In genomic region chr19:42129399-42130253, GRCh38 we compare ENCODE assay signal across 8 cellular contexts. TPM values are rescaled to one million over a fixed set of nuclear protein-coding genes. Genes with fewer than 3 reads are reported as not detected.
DNase-seq lines count a peak whose midpoint lies in the region; ATAC-seq and TF ChIP-seq lines count a peak whose summit lies in the region.

No MANE protein-coding gene starts in this region.

- intact Hi-C loops in posterior vena cava (cut with DNase I): loop anchor here (5.0 to 10.0 kb wide), 2 partner anchors 53 to 195 kb away; partner anchors contain the start of gene MEGF8 (in 2 of the 2)

- H3K4me3 Mint-ChIP-seq in IgD-negative memory B cell: peak overlapping the region; percentile 84 to 99 (median 94)
- peak overlapping the region; percentile 74 for H3K4me3 Mint-ChIP-seq in central memory CD8-positive, alpha-beta T cell

- H3K4me1 Mint-ChIP-seq in IgD-negative memory B cell: peaks cover 25 to 59% (median 54%) of the 10 kb centered on the region in 3 donors
- H3K4me1 Mint-ChIP-seq in central memory CD8-positive, alpha-beta T cell: peaks cover 67% of the 10 kb centered on the region

- peaks cover 14% of the 10 kb centered on the region for H3K36me3 Mint-ChIP-seq in IgD-negative memory B cell
- H3K36me3 Mint-ChIP-seq in central memory CD8-positive, alpha-beta T cell (ENCODE audit: insufficient read depth): peaks cover 10% of the 10 kb centered on the region

- DNase-seq in GM04503 (ENCODE audit: low read depth) (peak; percentile 42), osteoblast (ENCODE audit: insufficient read length, low spot score, missing footprints) (peak; percentile 73), GF-D8 (lab: John Stamatoyannopoulos, UW) (no peak), NCI-H187 (lab: John Stamatoyannopoulos, UW) (no peak), posterior vena cava (ENCODE audit: low spot score) (no peak)
- no peak for DNase-seq in central memory CD8-positive, alpha-beta T cell (ENCODE audit: low spot score in 2 of 2)

- H3K27ac ChIP-seq in osteoblast (ENCODE audit: low read depth, low read length): no peak overlapping the region

- H3K4me3 ChIP-seq in osteoblast (ENCODE audit: insufficient read depth, low read length): no peak overlapping the region

- H4K20me1 ChIP-seq in osteoblast (ENCODE audit: insufficient read depth, low read length): no peaks in the 10 kb centered on the region

- H3K9me3 ChIP-seq in osteoblast (ENCODE audit: low read depth, low read length): no peaks in the 10 kb centered on the region

- no peaks in the 10 kb centered on the region for H3K9me3 Mint-ChIP-seq in IgD-negative memory B cell
- no peaks in the 10 kb centered on the region for H3K9me3 Mint-ChIP-seq in central memory CD8-positive, alpha-beta T cell

- H3K36me3 ChIP-seq in osteoblast (ENCODE audit: insufficient read depth, low read length): no peaks in the 10 kb centered on the region

- no peak overlapping the region for H3K4me2 ChIP-seq in osteoblast (ENCODE audit: insufficient read depth, low read length)

- no peak overlapping the region for H2AFZ ChIP-seq in osteoblast (ENCODE audit: low read length)

- peak overlapping the region; percentile 64 to 89 (median 89) for H3K27ac Mint-ChIP-seq in IgD-negative memory B cell
- H3K27ac Mint-ChIP-seq in central memory CD8-positive, alpha-beta T cell (ENCODE audit: low read depth): peak overlapping the region; percentile 26

- peaks cover 6% of the 10 kb centered on the region for H3K27me3 ChIP-seq in osteoblast (ENCODE audit: insufficient read depth, low read length)

- H3K27me3 Mint-ChIP-seq in IgD-negative memory B cell: no peaks in the 10 kb centered on the region
- no peaks in the 10 kb centered on the region for H3K27me3 Mint-ChIP-seq in central memory CD8-positive, alpha-beta T cell

- peaks cover 19% of the 10 kb centered on the region for H3K4me1 ChIP-seq in osteoblast (ENCODE audit: insufficient read depth, low read length)

- ATAC-seq in GM21360 (IDR thresholded peaks at IDR 0.05; ENCODE audit: unreplicated experiment): peak; percentile 39
- no peak for ATAC-seq in central memory CD8-positive, alpha-beta T cell (replicated peaks; ENCODE audit: extremely low read depth, poor library complexity, severe bottlenecking)

- H3K79me2 ChIP-seq in osteoblast (ENCODE audit: insufficient read depth, low read length): peaks cover 3% of the 10 kb centered on the region

- no peak for TF ChIP-seq CTCF in osteoblast (IDR thresholded peaks at IDR 0.05; ENCODE audit: extremely low read depth, low read depth, low read length)

RNA-seq across cellular contexts. Expression of gene POU2F2, which starts 2.6 kb away (rescaled TPM):
- polyA plus RNA-seq in IgD-negative memory B cell: 89.1 TPM
- under 0.01 and 0.88 TPM in 2 replicates for total RNA-seq in osteoblast
- total RNA-seq in posterior vena cava: 1 to 10 TPM; 2.1 to 3.1 TPM

RNA-seq across cellular contexts. Expression of gene ZNF574, which starts 53.7 kb away (rescaled TPM):
- 24.8 TPM for polyA plus RNA-seq in IgD-negative memory B cell
- total RNA-seq in osteoblast (13.6 and 13.8 TPM in 2 replicates), posterior vena cava (1 to 10 TPM; 7.6 to 9.1 TPM)

RNA-seq across cellular contexts. Expression of gene GRIK5, which starts 59.6 kb away (rescaled TPM):
- not detected for polyA plus RNA-seq in IgD-negative memory B cell
- total RNA-seq in osteoblast (under 0.01 TPM in 2 replicates), posterior vena cava (10 to 100 TPM; 11.3 to 13.4 TPM)

Comparison
In these comparisons a context has a peak if more than half of its experiments do, and no peak if none do; other contexts are left out.
1. DNase-seq: peak in GM04503 (single experiment) and osteoblast (single experiment); none in central memory CD8-positive, alpha-beta T cell (0 of 2), GF-D8 (single experiment), NCI-H187 (0 of 2) and posterior vena cava (single experiment).
2. RNA of gene GRIK5, which starts 59.6 kb away (total RNA-seq): 11.3 to 13.4 TPM in posterior vena cava; under 0.01 TPM in osteoblast; every median in the first group is over 10 times any median in the second.